Comparison of ENCODE assay signal across 1 cellular context in genomic region chr17:39687546-39688474, GRCh38.
TF ChIP-seq lines count a peak whose summit lies in the region.

TSS of gene PGAP3 (minus strand) at chr17:39688057. CDS start at chr17:39688014, 43 bp downstream.

TF ChIP-seq in K562, 482 proteins besides CTCF, POLR2A, EP300 and RAD21 (continued from another document and continues in another):
- TF ChIP-seq ZNF518B (CRISPR knock-in tag; IDR thresholded peaks at IDR 0.05) = no peak
- no peak for TF ChIP-seq HSF4 (CRISPR knock-in tag; IDR thresholded peaks at IDR 0.05; ENCODE audit: borderline replicate concordance)
- peak; percentile 25; the same call in 1 of the 2 replicates for TF ChIP-seq FOXJ2 (tag; IDR thresholded peaks at IDR 0.05)
- TF ChIP-seq ZNF77 (CRISPR knock-in tag; IDR thresholded peaks at IDR 0.05) = no peak
- no peak for TF ChIP-seq KLF16 (IDR thresholded peaks at IDR 0.05)
- TF ChIP-seq ZNF764 (CRISPR knock-in tag; IDR thresholded peaks at IDR 0.05; ENCODE audit: low read depth) = no peak
- no peak for TF ChIP-seq RBM14 (IDR thresholded peaks at IDR 0.05; ENCODE audit: borderline replicate concordance, insufficient read depth, low read depth, low read length)
- TF ChIP-seq ZMIZ1 (IDR thresholded peaks at IDR 0.05; ENCODE audit: low read depth in 2 of 2, low read length in 2 of 2) = 0 out of 4 replicates have a peak, but pooled peaks of 1 of the 2 experiments have one; percentile 15
- TF ChIP-seq ZNF146 (CRISPR knock-in tag; IDR thresholded peaks at IDR 0.05; ENCODE audit: unreplicated experiment) = no peak
- TF ChIP-seq POLR2AphosphoS2 (IDR thresholded peaks at IDR 0.05; ENCODE audit: low read length) = no peak
- no peak for TF ChIP-seq ZBTB34 (CRISPR knock-in tag; IDR thresholded peaks at IDR 0.05)
- TF ChIP-seq MAX (CRISPR knock-in tag; IDR thresholded peaks at IDR 0.05) = no peak; the same call in 1 of the 2 replicates
- no peak for TF ChIP-seq ZNF124 (CRISPR knock-in tag; IDR thresholded peaks at IDR 0.05)
- no peak for TF ChIP-seq CTCFL (IDR thresholded peaks at IDR 0.05; ENCODE audit: borderline replicate concordance, insufficient read depth, low read depth, low read length, poor library complexity, severe bottlenecking)
- TF ChIP-seq NR2C1 (IDR thresholded peaks at IDR 0.05) = peak; percentile 98
- peak; percentile 98 for TF ChIP-seq NR2C1 (tag; IDR thresholded peaks at IDR 0.05)
- TF ChIP-seq POLR2H (tag; IDR thresholded peaks at IDR 0.05; ENCODE audit: low read depth) = peak; percentile 77
- no peak for TF ChIP-seq XRCC4 (IDR thresholded peaks at IDR 0.05; ENCODE audit: extremely low read depth, insufficient read depth, insufficient read length)
- peak; percentile 45 for TF ChIP-seq BRD9 (IDR thresholded peaks at IDR 0.05; ENCODE audit: low read depth, partially characterized antibody)
- no peak for TF ChIP-seq ZNF175 (CRISPR knock-in tag; IDR thresholded peaks at IDR 0.05; ENCODE audit: low read depth)
- no peak for TF ChIP-seq ARID4B (CRISPR knock-in tag; IDR thresholded peaks at IDR 0.05)
- TF ChIP-seq BHLHE40 (IDR thresholded peaks at IDR 0.05; ENCODE audit: low read length) = no peak
- no peak for TF ChIP-seq HNRNPL (IDR thresholded peaks at IDR 0.05; ENCODE audit: low read depth, low read length)
- TF ChIP-seq ZBTB43 (CRISPR knock-in tag; IDR thresholded peaks at IDR 0.05) = no peak
- TF ChIP-seq ZNF134 (CRISPR knock-in tag; conservative IDR thresholded peaks at IDR 0.05) = no peak
- TF ChIP-seq SAFB (IDR thresholded peaks at IDR 0.05; ENCODE audit: borderline replicate concordance, low read depth, low read length) = no peak
- 0 out of 2 replicates have a peak, but pooled peaks have one; percentile 11 for TF ChIP-seq HINFP (tag; conservative IDR thresholded peaks at IDR 0.05; ENCODE audit: low read depth)
- no peak for TF ChIP-seq TCF7 (IDR thresholded peaks at IDR 0.05; ENCODE audit: borderline replicate concordance)
- TF ChIP-seq SMAD3 (CRISPR knock-in tag; conservative IDR thresholded peaks at IDR 0.05) = no peak
- peak; percentile 83 for TF ChIP-seq KLF13 (tag; IDR thresholded peaks at IDR 0.05; ENCODE audit: borderline replicate concordance, low read depth)
- TF ChIP-seq ZNF507 (tag; conservative IDR thresholded peaks at IDR 0.05) = no peak
- no peak for TF ChIP-seq MYNN (IDR thresholded peaks at IDR 0.05)
- no peak for TF ChIP-seq MYNN (CRISPR knock-in tag; IDR thresholded peaks at IDR 0.05)
- peak; percentile 68; the same call in 1 of the 2 replicates for TF ChIP-seq DMBX1 (CRISPR knock-in tag; IDR thresholded peaks at IDR 0.05; ENCODE audit: borderline replicate concordance)
- TF ChIP-seq POLR2G (IDR thresholded peaks at IDR 0.05; ENCODE audit: low read depth, low read length) = peak; percentile 88
- TF ChIP-seq BCL6 (CRISPR knock-in tag; IDR thresholded peaks at IDR 0.05) = no peak
- TF ChIP-seq KHSRP (IDR thresholded peaks at IDR 0.05) = no peak
- TF ChIP-seq CHCHD3 (CRISPR knock-in tag; IDR thresholded peaks at IDR 0.05) = no peak
- no peak for TF ChIP-seq CBX8 (IDR thresholded peaks at IDR 0.05; ENCODE audit: borderline replicate concordance, extremely low read depth, low read depth, low read length, poor library complexity, severe bottlenecking)
- no peak for TF ChIP-seq HOXB6 (CRISPR knock-in tag; IDR thresholded peaks at IDR 0.05; ENCODE audit: borderline replicate concordance)
- no peak for TF ChIP-seq HNRNPUL1 (IDR thresholded peaks at IDR 0.05; ENCODE audit: low read length)
- TF ChIP-seq NFXL1 (CRISPR knock-in tag; IDR thresholded peaks at IDR 0.05) = no peak
- TF ChIP-seq GMEB1 (CRISPR knock-in tag; IDR thresholded peaks at IDR 0.05) = no peak; the same call in 1 of the 2 replicates
- no peak for TF ChIP-seq STAT5B (CRISPR knock-in tag; IDR thresholded peaks at IDR 0.05)
- no peak for TF ChIP-seq TSC22D4 (tag; IDR thresholded peaks at IDR 0.05)
